In genomic region chr3:128412180-128413002, GRCh38 we compare ENCODE assay signal across 29 cellular contexts. TPM values are rescaled to one million over a fixed set of nuclear protein-coding genes. Genes with fewer than 3 reads are reported as not detected.
A peak's percentile ranks its signal among the peaks of the same experiment; 100 is the strongest.
DNase-seq lines count a peak whose midpoint lies in the region; ATAC-seq, FAIRE-seq and TF ChIP-seq lines count a peak whose summit lies in the region.
"Had no signal": no experiment of that assay in that cellular context is flagged by ENCODE, and none has a peak within 500 bp of the region (broad histone marks: within the 10 kb centered on the region; RNA-seq: fewer than 3 reads in every experiment).

No MANE protein-coding gene starts in this region.

- no peak overlapping the region for H2BK120ac ChIP-seq in H1 (replicated peaks; ENCODE audit: low read depth, low read length)

- no peak for FAIRE-seq in H1 (lab: Jason Lieb, UNC)
- FAIRE-seq: A549, GM18507, small intestine had no signal

- 0 out of 2 replicates have a peak overlapping the region, but pooled peaks have one; percentile 55 for H2BK20ac ChIP-seq in H1 (ENCODE audit: low read length)

- CTCF ChIA-PET in H1 (lab: Charles Lee; ENCODE audit: partially characterized antibody): interaction anchor here (1.3 to 3.1 kb wide), 2 partner anchors 12 to 15 kb away, joined by 6 to 21 read pairs; no protein-coding TSS in a partner anchor

- TF ChIP-seq CTCF in cardiac muscle cell (IDR thresholded peaks at IDR 0.05; ENCODE audit: low read depth, low read length) (no peak), right atrium auricular region (IDR thresholded peaks at IDR 0.05) (no peak), H1 (IDR thresholded peaks at IDR 0.05; ENCODE audit: control extremely low read depth in 1 of 3, insufficient read depth in 1 of 3, low read depth in 1 of 3, low read length in 3 of 3) (no peak), progenitor cell of endocrine pancreas (IDR thresholded peaks at IDR 0.05; ENCODE audit: unreplicated experiment) (no peak), left lung (IDR thresholded peaks at IDR 0.05) (no peak)

- H3K79me1 ChIP-seq in H1 (ENCODE audit: low read depth, low read length): peaks cover 2% of the 10 kb centered on the region; the same call in 1 of the 2 replicates

- no peaks in the 10 kb centered on the region for H3K36me3 ChIP-seq in cardiac muscle cell
- H3K36me3 ChIP-seq in right atrium auricular region: no peaks in the 10 kb centered on the region
- H3K36me3 ChIP-seq in NT2/D1 (ENCODE audit: insufficient read depth, insufficient read length, low read length): no peaks in the 10 kb centered on the region
- no peaks in the 10 kb centered on the region for H3K36me3 ChIP-seq in H1 (ENCODE audit: control insufficient read depth in 2 of 4, insufficient read depth in 4 of 4, low read length in 3 of 4)
- no peaks in the 10 kb centered on the region for H3K36me3 ChIP-seq in left lung
- H3K36me3 ChIP-seq: transverse colon had no signal

- DNase-seq in cardiac muscle cell (ENCODE audit: low read depth in 1 of 2, low spot score in 1 of 2): no peak
- DNase-seq in right atrium auricular region (ENCODE audit: low spot score): no peak
- no peak for DNase-seq in NT2/D1 (ENCODE audit: low read depth, low spot score)
- no peak for DNase-seq in H1 (ENCODE audit: low read depth in 1 of 2, low spot score in 2 of 2)
- no peak for DNase-seq in progenitor cell of endocrine pancreas (ENCODE audit: low spot score, unreplicated experiment)
- DNase-seq in inferior parietal cortex (ENCODE audit: extremely low spot score): no peak
- no peak for DNase-seq in left lung
- no peak for DNase-seq in COR-L47 (lab: John Stamatoyannopoulos, UW)
- DNase-seq: activated CD4-positive, alpha-beta T cell treated with anti-CD3 and anti-CD28 coated beads for 1 hour; activated effector memory CD4-positive, alpha-beta T cell treated with Interleukin-2 at 50 U/mL for 16 hours; activated T-cell treated with anti-CD3 and anti-CD28 coated beads for 4 hours; cerebellar nuclear complex; DMS79 treated with DMSO at 0.1 percent for 48 hours; left colon; NCI-H1048; NCI-H187; NCI-H2171 treated with DMSO at 0.1 percent for 48 hours; NCI-H510A treated with DMSO at 0.1 percent for 48 hours; SHP77; small intestine; transverse colon had no signal

- H3K14ac ChIP-seq in H1 (ENCODE audit: insufficient read length): no peak overlapping the region

- no peaks in the 10 kb centered on the region for H3K79me2 ChIP-seq in H1 (ENCODE audit: control insufficient read depth in 1 of 2, insufficient read depth in 2 of 2, low read length in 2 of 2)
- H3K79me2 ChIP-seq: hepatocyte had no signal

- no peak for ATAC-seq in left lung
- ATAC-seq: A549, gastroesophageal sphincter, left colon had no signal

- no peak overlapping the region for H2AK5ac ChIP-seq in H1 (ENCODE audit: low read depth, low read length)

- peak overlapping the region; percentile 84; the same call in 1 of the 2 replicates for H2BK15ac ChIP-seq in H1 (ENCODE audit: low read length)

- no peak overlapping the region for H2AFZ ChIP-seq in H1 (ENCODE audit: low read length)
- H2AFZ ChIP-seq: hepatocyte had no signal

- H3K4me1 ChIP-seq in cardiac muscle cell (ENCODE audit: low read depth): peaks cover 24% of the 10 kb centered on the region
- peaks cover 0 to 9% of the 10 kb centered on the region in 2 donors for H3K4me1 ChIP-seq in right atrium auricular region
- H3K4me1 ChIP-seq in NT2/D1 (ENCODE audit: insufficient read depth, insufficient read length): peaks cover 61% of the 10 kb centered on the region
- peaks cover 0 to 24% (median 19%) of the 10 kb centered on the region in 4 experiments; a peak in 6 of 7 replicates for H3K4me1 ChIP-seq in H1 (replicated peaks in 1 of 4; ENCODE audit: control insufficient read depth in 3 of 4, insufficient read depth in 4 of 4, low read length in 3 of 4)
- H3K4me1 ChIP-seq in left lung: peaks cover 0 to 9% of the 10 kb centered on the region in 2 donors
- H3K4me1 ChIP-seq: gastroesophageal sphincter, transverse colon had no signal

- no peaks in the 10 kb centered on the region for H3K9me3 Mint-ChIP-seq in progenitor cell of endocrine pancreas (ENCODE audit: low read depth)

- peak overlapping the region; percentile 16 for H3K4ac ChIP-seq in H1 (replicated peaks; ENCODE audit: insufficient read length, low read depth, low read length)

- H4K20me1 ChIP-seq in H1 (replicated peaks in 1 of 2; ENCODE audit: control insufficient read depth in 1 of 2, insufficient read depth in 2 of 2, low read length in 2 of 2): no peaks in the 10 kb centered on the region

- H3K36me3 Mint-ChIP-seq in progenitor cell of endocrine pancreas (ENCODE audit: insufficient read depth): no peaks in the 10 kb centered on the region

- H2BK12ac ChIP-seq in H1 (ENCODE audit: low read depth, low read length): peak overlapping the region; percentile 63; the same call in 1 of the 2 replicates

- H3K23me2 ChIP-seq in H1 (ENCODE audit: low read depth, low read length): peaks cover 2% of the 10 kb centered on the region; the same call in 1 of the 2 replicates

- H3K23ac ChIP-seq in H1 (ENCODE audit: insufficient read length): no peak overlapping the region

- peaks cover 35% of the 10 kb centered on the region for H3K27me3 Mint-ChIP-seq in progenitor cell of endocrine pancreas

- no peak overlapping the region for H3K4me3 Mint-ChIP-seq in progenitor cell of endocrine pancreas (ENCODE audit: low read depth)

- H3K4me1 Mint-ChIP-seq in progenitor cell of endocrine pancreas (ENCODE audit: low read depth): peaks cover 31% of the 10 kb centered on the region

- peak overlapping the region; percentile 14 to 31; a peak in 3 of 4 replicates for H3K4me2 ChIP-seq in H1 (ENCODE audit: insufficient read depth in 1 of 2, low read depth in 2 of 2, low read length in 2 of 2)
- H3K4me2 ChIP-seq: A549, hepatocyte had no signal

- H4K91ac ChIP-seq in H1 (replicated peaks; ENCODE audit: insufficient read length, low read length): peak overlapping the region; percentile 39

- H3K9me3 ChIP-seq in cardiac muscle cell (ENCODE audit: low read depth) (no peaks in the 10 kb centered on the region), right atrium auricular region (no peaks in the 10 kb centered on the region), NT2/D1 (ENCODE audit: insufficient read depth, low read length) (peaks cover 13% of the 10 kb centered on the region; the same call in 1 of the 2 replicates), H1 (ENCODE audit: insufficient read depth in 2 of 2, low read depth in 1 of 2, low read length in 1 of 2) (no peaks in the 10 kb centered on the region), left lung (no peaks in the 10 kb centered on the region)
- H3K9me3 ChIP-seq: A549, gastroesophageal sphincter, transverse colon had no signal

- intact Hi-C loops in left lung (cut with DNase I): no loop called here

- H3K4me3 ChIP-seq in cardiac muscle cell (no peak overlapping the region), right atrium auricular region (no peak overlapping the region), NT2/D1 (ENCODE audit: insufficient read length, low read depth) (no peak overlapping the region), H1 (ENCODE audit: extremely low read depth in 1 of 4, insufficient read depth in 2 of 4, low read depth in 3 of 4, low read length in 4 of 4) (no peak overlapping the region), left lung (no peak overlapping the region)
- H3K4me3 ChIP-seq: A549, gastroesophageal sphincter, hepatocyte, transverse colon had no signal

- no peak overlapping the region; the same call in 1 of the 2 replicates for H3K18ac ChIP-seq in H1 (ENCODE audit: extremely low read depth, low read length)

- 59% methylated on average over 15 of the region's 15 CpGs; no CpG with 5 or more reads in 1 of the 2 experiments for whole genome bisulfite sequencing in H1 (ENCODE audit: extremely low coverage in 1 of 2, insufficient coverage in 1 of 2, insufficient read length in 1 of 2, insufficient replicate concordance in 2 of 2, low coverage in 1 of 2, low lambda C conversion rate in 2 of 2, missing lambda C conversion rate in 1 of 2), 2 experiments

- POLR2A ChIA-PET in H1 (lab: Charles Lee; ENCODE audit: partially characterized antibody): no interaction called here

- H2BK5ac ChIP-seq in H1 (ENCODE audit: low read depth, low read length): peak overlapping the region; percentile 60; the same call in 1 of the 2 replicates

- TF ChIP-seq RAD21 in H1 (IDR thresholded peaks at IDR 0.05 in 1 of 2, conservative IDR thresholded peaks at IDR 0.05 in 1 of 2; ENCODE audit: low read depth in 2 of 2, low read length in 2 of 2): no peak

- peak overlapping the region; percentile 42 for H3K27ac Mint-ChIP-seq in progenitor cell of endocrine pancreas

- H4K5ac ChIP-seq in H1 (ENCODE audit: insufficient read length, low read depth, low read length): no peak overlapping the region

- H3K9ac ChIP-seq in NT2/D1 (ENCODE audit: insufficient read length, low read depth): peak overlapping the region; percentile 15
- no peak overlapping the region for H3K9ac ChIP-seq in H1 (replicated peaks in 1 of 4; ENCODE audit: extremely low read depth in 1 of 4, low read depth in 3 of 4, low read length in 3 of 4)

- H3K56ac ChIP-seq in H1 (replicated peaks; ENCODE audit: insufficient read length, low read depth, low read length): no peak overlapping the region

- TF ChIP-seq POLR2A in H1 (IDR thresholded peaks at IDR 0.05; ENCODE audit: control extremely low read depth in 1 of 2, low read depth in 2 of 2, low read length in 2 of 2): no peak

- H3K27ac ChIP-seq in cardiac muscle cell (peak overlapping the region; percentile 60), right atrium auricular region (no peak overlapping the region), H1 (ENCODE audit: low read depth, low read length) (no peak overlapping the region), left lung (no peak overlapping the region)
- H3K27ac ChIP-seq: A549, gastroesophageal sphincter, hepatocyte, transverse colon had no signal

- H4K8ac ChIP-seq in H1 (ENCODE audit: extremely low read depth, insufficient read depth, low read length): peak overlapping the region; percentile 82

- no peak for TF ChIP-seq EP300 in H1 (IDR thresholded peaks at IDR 0.05; ENCODE audit: borderline replicate concordance in 1 of 2, low read depth in 2 of 2, low read length in 2 of 2)

- no peaks in the 10 kb centered on the region for H3K27me3 ChIP-seq in cardiac muscle cell
- no peaks in the 10 kb centered on the region for H3K27me3 ChIP-seq in right atrium auricular region
- H3K27me3 ChIP-seq in NT2/D1 (ENCODE audit: insufficient read depth, insufficient read length): peaks cover 3% of the 10 kb centered on the region
- H3K27me3 ChIP-seq in H1 (replicated peaks in 1 of 4; ENCODE audit: control insufficient read depth in 3 of 4, extremely low read depth in 1 of 4, insufficient read depth in 3 of 4, low read length in 3 of 4): no peaks in the 10 kb centered on the region; a peak in 1 of 7 replicates
- no peaks in the 10 kb centered on the region for H3K27me3 ChIP-seq in left lung
- H3K27me3 ChIP-seq: gastroesophageal sphincter, hepatocyte, transverse colon had no signal

RNA-seq across cellular contexts. Expression of gene DNAJB8, which starts 54.3 kb away (rescaled TPM):
- total RNA-seq in cardiac muscle cell (not detected in 2 replicates), right atrium auricular region (not detected), progenitor cell of endocrine pancreas (not detected in 2 replicates), left lung (not detected)
- polyA plus RNA-seq in cardiac muscle cell (not detected in 2 replicates), H1 (2011; rRNA removed) (not detected in 2 replicates)
- not detected in 2 replicates for total RNA-seq in H1 (2021; fragmentation: NEBNext Ultra II Directional; extraction: Animal tissue kit (Norgen Biotek cat#: 25700))
- polyA plus RNA-seq in H1 (2011; cell fraction: cytosol; rRNA removed): not detected
- polyA plus RNA-seq in H1 (2011; cell fraction: nucleus; rRNA removed): not detected
- not detected in 4 replicates for polyA plus RNA-seq in H1 (2012, experiment 1 of 2)
- not detected for polyA plus RNA-seq in H1 (2012, experiment 2 of 2)
- polyA plus RNA-seq in H1 (2013, experiment 1 of 2): not detected
- not detected for polyA plus RNA-seq in H1 (2013, experiment 2 of 2)
- not detected in 2 replicates for polyA minus RNA-seq in H1 (2011; rRNA and poly(A)+ RNA removed)
- not detected for polyA minus RNA-seq in H1 (2011; cell fraction: cytosol; rRNA and poly(A)+ RNA removed)
- polyA minus RNA-seq in H1 (2011; cell fraction: nucleus; rRNA and poly(A)+ RNA removed): not detected
- total RNA-seq: dermis microvascular lymphatic vessel endothelial cell, fibroblast of lung, gastroesophageal sphincter, hepatocyte, left colon, omental fat pad, renal cortical epithelial cell, transverse colon had no signal
- polyA plus RNA-seq: A549, fibroblast of lung, hepatocyte, small intestine had no signal
